1 cellular context compared by ENCODE assay signal in the genomic region with DNA sequence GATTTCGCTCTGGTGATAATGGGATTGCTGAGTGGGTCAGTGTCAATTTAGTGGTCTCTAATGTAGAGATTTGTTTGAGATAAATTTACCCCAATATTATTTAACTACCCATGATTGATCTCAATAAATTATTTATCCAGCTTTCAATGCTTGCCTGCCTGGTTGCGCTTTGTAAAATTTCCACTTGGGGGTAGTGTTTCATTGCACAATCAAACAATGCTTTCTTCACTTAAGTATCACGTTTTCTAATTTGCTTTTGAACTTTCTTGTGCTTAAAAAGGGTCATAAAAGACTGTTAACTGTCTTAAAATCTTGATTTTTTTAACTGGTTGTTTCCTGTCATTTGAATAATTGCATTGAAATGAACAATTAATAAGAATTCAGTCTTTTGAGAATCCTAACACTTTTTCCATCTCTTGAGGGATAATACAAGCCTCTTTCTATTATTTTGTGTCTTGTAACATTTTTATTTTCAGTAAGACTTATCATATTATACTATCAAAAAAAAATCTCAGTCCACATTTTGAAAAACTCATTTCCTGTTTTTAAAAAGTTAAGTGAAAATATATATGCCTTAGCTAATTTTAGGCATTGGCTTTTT.
TF ChIP-seq lines count a peak whose summit lies in the region.

No MANE protein-coding gene starts in this region.

TF ChIP-seq in K562, 482 proteins besides CTCF, POLR2A, EP300 and RAD21:
- TF ChIP-seq CEBPG (CRISPR knock-in tag; IDR thresholded peaks at IDR 0.05) (no peak), CEBPG (tag; conservative IDR thresholded peaks at IDR 0.05 in 1 of 2, IDR thresholded peaks at IDR 0.05 in 1 of 2) (peak; percentile 41 to 62; a peak in 3 of 4 replicates), ZNF384 (IDR thresholded peaks at IDR 0.05; ENCODE audit: low read depth, low read length) (no peak), HLTF (IDR thresholded peaks at IDR 0.05) (no peak), SMC3 (conservative IDR thresholded peaks at IDR 0.05; ENCODE audit: insufficient read depth, low read depth, low read length) (0 out of 2 replicates have a peak, but pooled peaks have one; percentile 20), SP2 (IDR thresholded peaks at IDR 0.05; ENCODE audit: extremely low read depth, low read depth, low read length, poor library complexity, severe bottlenecking) (no peak), CEBPB (tag; IDR thresholded peaks at IDR 0.05) (peak; percentile 90), TBL1XR1 (IDR thresholded peaks at IDR 0.05; ENCODE audit: low read length in 2 of 2) (no peak), RHOXF2B (CRISPR knock-in tag; conservative IDR thresholded peaks at IDR 0.05) (no peak), ZNF121 (CRISPR knock-in tag; conservative IDR thresholded peaks at IDR 0.05) (no peak), NCOA2 (IDR thresholded peaks at IDR 0.05; ENCODE audit: partially characterized antibody in 2 of 2) (no peak)
- TF ChIP-seq, protein P1, sequence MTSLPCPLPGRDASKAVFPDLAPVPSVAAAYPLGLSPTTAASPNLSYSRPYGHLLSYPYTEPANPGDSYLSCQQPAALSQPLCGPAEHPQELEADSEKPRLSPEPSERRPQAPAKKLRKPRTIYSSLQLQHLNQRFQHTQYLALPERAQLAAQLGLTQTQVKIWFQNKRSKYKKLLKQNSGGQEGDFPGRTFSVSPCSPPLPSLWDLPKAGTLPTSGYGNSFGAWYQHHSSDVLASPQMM (CRISPR knock-in tag; IDR thresholded peaks at IDR 0.05), result no peak
